ENCODE assay signal across 1 cellular context in genomic region chr18:47754311-47755101, GRCh38.
A peak's percentile ranks its signal among the peaks of the same experiment; 100 is the strongest.
TF ChIP-seq lines count a peak whose summit lies in the region.

No MANE protein-coding gene starts in this region.

TF ChIP-seq in K562, 482 proteins besides CTCF, POLR2A, EP300 and RAD21 (continued from another document):
- TF ChIP-seq ZNF518B (CRISPR knock-in tag; IDR thresholded peaks at IDR 0.05) (no peak), SIX5 (IDR thresholded peaks at IDR 0.05; ENCODE audit: borderline replicate concordance in 1 of 2, insufficient read depth in 1 of 2, low read depth in 1 of 2, low read length in 2 of 2) (no peak), KLF10 (CRISPR knock-in tag; IDR thresholded peaks at IDR 0.05) (no peak), ZKSCAN1 (IDR thresholded peaks at IDR 0.05; ENCODE audit: low read depth, low read length) (no peak), MITF (IDR thresholded peaks at IDR 0.05) (no peak), CTBP1 (IDR thresholded peaks at IDR 0.05; ENCODE audit: borderline replicate concordance) (peak; percentile 43; the same call in 1 of the 2 replicates), MBD2 (IDR thresholded peaks at IDR 0.05; ENCODE audit: borderline replicate concordance, low read depth) (no peak), SRSF9 (IDR thresholded peaks at IDR 0.05; ENCODE audit: borderline replicate concordance, low read depth, low read length) (no peak), NFE2L1 (tag; IDR thresholded peaks at IDR 0.05; ENCODE audit: borderline replicate concordance, low read depth) (no peak)
